ENCODE assay signal across 8 cellular contexts in the genomic region with DNA sequence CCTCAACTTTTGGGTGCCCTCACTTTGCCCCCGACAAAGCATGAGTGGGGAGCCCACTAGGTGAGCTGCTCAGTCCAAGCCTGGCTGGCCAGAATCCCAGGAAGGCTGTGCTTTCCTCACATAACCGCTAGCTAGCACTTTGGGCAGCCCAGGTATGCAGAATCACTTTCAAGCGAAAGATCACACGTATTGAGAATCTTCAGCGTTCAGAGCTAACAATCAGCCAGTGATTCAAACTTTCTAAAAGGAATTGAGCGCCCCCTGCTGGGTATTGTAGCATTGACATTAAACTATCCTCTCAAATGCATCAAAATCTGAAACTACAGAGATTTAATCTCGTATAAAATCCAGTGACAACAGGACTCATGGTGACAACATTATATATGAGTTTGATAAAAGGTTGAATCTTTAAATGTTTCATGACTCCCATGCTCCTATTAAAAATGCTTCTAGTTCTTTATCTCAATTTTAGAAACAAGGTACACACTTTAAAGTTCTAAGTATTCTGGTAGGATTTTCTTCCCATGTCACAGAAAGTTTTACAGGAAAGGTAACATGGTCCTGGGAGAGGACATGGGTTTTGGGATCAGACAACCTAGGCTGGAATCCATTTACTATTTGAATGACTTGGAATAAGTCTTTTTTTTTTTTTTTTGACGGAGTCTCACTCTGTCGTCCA. TPM values are rescaled to one million over a fixed set of nuclear protein-coding genes. Genes with fewer than 3 reads are reported as not detected.
DNase-seq lines count a peak whose midpoint lies in the region; TF ChIP-seq lines count a peak whose summit lies in the region.

No MANE protein-coding gene starts in this region.

- H3K36me3 ChIP-seq in MG63 (peaks cover 33% of the 10 kb centered on the region), prostate gland (peaks cover 0 to 4% of the 10 kb centered on the region in 2 donors)

- H3K4me3 ChIP-seq in MG63 (no peak overlapping the region), prostate gland (no peak overlapping the region)

- DNase-seq in SIG-M5 treated with dmso at 0.1 percent for 504 hours (lab: John Stamatoyannopoulos, UW; ENCODE audit: unreplicated experiment) (peak; percentile 69), SIG-M5 (lab: John Stamatoyannopoulos, UW) (no peak), MG63 (peak; percentile 50), SK-N-DZ (ENCODE audit: low spot score) (peak; percentile 68), head of caudate nucleus (peak in 40 of 42 donors; percentile 23 to 96 (median 84)), prostate gland (ENCODE audit: low spot score) (peak; percentile 86), epidermal melanocyte (ENCODE audit: insufficient read length, low spot score) (no peak)
- DNase-seq in activated naive CD4-positive, alpha-beta T cell treated with anti-CD3 and anti-CD28 coated beads, Interleukin-2, amount 50 U/mL, for 16 hours: peak; percentile 77

- H3K9me3 ChIP-seq in MG63: no peaks in the 10 kb centered on the region
- H3K9me3 ChIP-seq in prostate gland: no peaks in the 10 kb centered on the region

- H3K27ac ChIP-seq in prostate gland: no peak overlapping the region

- 26% methylated on average over 9 of the region's 9 CpGs for WGBS in prostate gland

- no peak for TF ChIP-seq POLR2A in prostate gland (IDR thresholded peaks at IDR 0.05)

- H3K27me3 ChIP-seq in MG63 (no peaks in the 10 kb centered on the region), prostate gland (replicated peaks; ENCODE audit: insufficient read depth) (no peaks in the 10 kb centered on the region)

- peak; percentile 46 to 93 (median 90) for TF ChIP-seq CTCF in prostate gland (IDR thresholded peaks at IDR 0.05)

- intact Hi-C loops in head of caudate nucleus (cut with DNase I): loop anchor here (2.0 to 10.0 kb wide), 2 partner anchors 109 to 165 kb away; no protein-coding TSS in a partner anchor
- intact Hi-C loops in prostate gland (cut with DNase I): loop anchor here (2.0 to 10.0 kb wide), 2 partner anchors 165 to 539 kb away; no protein-coding TSS in a partner anchor

- H3K4me1 ChIP-seq in prostate gland (replicated peaks): no peaks in the 10 kb centered on the region

RNA-seq across cellular contexts. Expression of a gene that starts 11.8 kb away (rescaled TPM):
- 121 and 169 TPM in 2 replicates for total RNA-seq in MG63 (2014; rRNA removed; shearing (Covaris generic); ENCODE audit: low replicate concordance)
- polyA plus RNA-seq in SK-N-DZ (2014; cell fraction: cytosol; rRNA removed): 143 and 145 TPM in 2 replicates
- polyA plus RNA-seq in SK-N-DZ (2014; cell fraction: nucleus; rRNA removed): 79.6 and 81.3 TPM in 2 replicates
- total RNA-seq in prostate gland: 10 to 100 TPM; 40.2 to 83.2 TPM

RNA-seq across cellular contexts. Expression of a gene that starts 11.8 kb away (rescaled TPM):
- 15.3 and 30.3 TPM in 2 replicates for total RNA-seq in MG63 (2014; rRNA removed; shearing (Covaris generic); ENCODE audit: low replicate concordance)
- polyA plus RNA-seq in SK-N-DZ (2014; cell fraction: cytosol; rRNA removed): 19.1 and 20.7 TPM in 2 replicates
- 11.1 and 14.9 TPM in 2 replicates for polyA plus RNA-seq in SK-N-DZ (2014; cell fraction: nucleus; rRNA removed)
- 10 to 100 TPM; 35.2 to 60.1 TPM for total RNA-seq in prostate gland

Comparison
In these comparisons a context has a peak if more than half of its experiments do, and no peak if none do; other contexts are left out.
1. DNase-seq: peak in SIG-M5 treated with dmso at 0.1 percent for 504 hours (single experiment), MG63 (single experiment), SK-N-DZ (single experiment), activated naive CD4-positive, alpha-beta T cell treated with anti-CD3 and anti-CD28 coated beads, Interleukin-2, amount 50 U/mL, for 16 hours (single experiment), head of caudate nucleus (40 of 42) and prostate gland (single experiment); none in SIG-M5 (single experiment) and epidermal melanocyte (single experiment).